ENCODE assay signal across 11 cellular contexts in genomic region chr2:37080674-37081073, GRCh38. TPM values are rescaled to one million over a fixed set of nuclear protein-coding genes. Genes with fewer than 3 reads are reported as not detected.
DNase-seq lines count a peak whose midpoint lies in the region; ATAC-seq and TF ChIP-seq lines count a peak whose summit lies in the region.
"Had no signal": no experiment of that assay in that cellular context is flagged by ENCODE, and none has a peak within 500 bp of the region (broad histone marks: within the 10 kb centered on the region; RNA-seq: fewer than 3 reads in every experiment).

No MANE protein-coding gene starts in this region.

- H3K27me3 ChIP-seq in mesenchymal stem cell (ENCODE audit: control insufficient read depth in 1 of 2, insufficient read depth in 1 of 2, low read length in 2 of 2): no peaks in the 10 kb centered on the region
- H3K27me3 ChIP-seq: right atrium auricular region had no signal

- H3K4me3 ChIP-seq in OCI-LY7 (ENCODE audit: low read depth, low read length, poor library complexity, severe bottlenecking) (peak overlapping the region; percentile 30), mesenchymal stem cell (ENCODE audit: insufficient read depth in 1 of 2, low read depth in 1 of 2, low read length in 2 of 2) (no peak overlapping the region)
- H3K4me3 ChIP-seq: right atrium auricular region had no signal

- no peak overlapping the region for H3K14ac ChIP-seq in mesenchymal stem cell (ENCODE audit: low read length in 2 of 2)

- no peak overlapping the region for H3K9ac ChIP-seq in mesenchymal stem cell (ENCODE audit: low read length)

- H2BK120ac ChIP-seq in mesenchymal stem cell (ENCODE audit: low read depth, low read length): no peak overlapping the region

- WGBS in mesenchymal stem cell: 53% methylated on average over 2 of the region's 3 CpGs

- no TSS peak for BruUV-seq in OCI-LY7 (replicated peaks; lab: Mats Ljungman, UMichigan)

- H3K4me1 Mint-ChIP-seq in activated naive CD4-positive, alpha-beta T cell treated with anti-CD3 and anti-CD28 coated beads, Interleukin-2, amount 50 U/mL, for 24 hours: peaks cover 29% of the 10 kb centered on the region
- peaks cover 26 to 30% of the 10 kb centered on the region in 2 donors for H3K4me1 Mint-ChIP-seq in stimulated activated naive B cell treated with anti-CD40 and anti-IgM and Interleukin-4, amounts not matched to agents 10 μg/mL and 1 μg/mL and 100 μg/mL, for 72 hours
- peaks cover 8% of the 10 kb centered on the region for H3K4me1 Mint-ChIP-seq in type B pancreatic cell (ENCODE audit: unreplicated experiment)
- peaks cover 11% of the 10 kb centered on the region for H3K4me1 Mint-ChIP-seq in chondrocyte (ENCODE audit: low read depth)

- H3K9me3 ChIP-seq in OCI-LY7 (ENCODE audit: low read length) (no peaks in the 10 kb centered on the region), mesenchymal stem cell (ENCODE audit: control insufficient read depth, low read length) (no peaks in the 10 kb centered on the region)
- H3K9me3 ChIP-seq: right atrium auricular region had no signal

- peaks cover 24% of the 10 kb centered on the region for H3K79me1 ChIP-seq in mesenchymal stem cell (replicated peaks; ENCODE audit: low read length, poor library complexity, severe bottlenecking)

- H4K91ac ChIP-seq in mesenchymal stem cell (ENCODE audit: low read length): no peak overlapping the region

- H3K4me3 Mint-ChIP-seq in activated naive CD4-positive, alpha-beta T cell treated with anti-CD3 and anti-CD28 coated beads, Interleukin-2, amount 50 U/mL, for 24 hours: peak overlapping the region; percentile 80
- H3K4me3 Mint-ChIP-seq in stimulated activated naive B cell treated with anti-CD40 and anti-IgM and Interleukin-4, amounts not matched to agents 10 μg/mL and 1 μg/mL and 100 μg/mL, for 72 hours: peak overlapping the region; percentile 58 to 71
- H3K4me3 Mint-ChIP-seq in type B pancreatic cell (no peak overlapping the region), chondrocyte (ENCODE audit: unreplicated experiment) (no peak overlapping the region)

- no peaks in the 10 kb centered on the region for H3K27me3 Mint-ChIP-seq in activated naive CD4-positive, alpha-beta T cell treated with anti-CD3 and anti-CD28 coated beads, Interleukin-2, amount 50 U/mL, for 24 hours
- no peaks in the 10 kb centered on the region for H3K27me3 Mint-ChIP-seq in stimulated activated naive B cell treated with anti-CD40 and anti-IgM and Interleukin-4, amounts not matched to agents 10 μg/mL and 1 μg/mL and 100 μg/mL, for 72 hours
- H3K27me3 Mint-ChIP-seq in type B pancreatic cell (no peaks in the 10 kb centered on the region), chondrocyte (ENCODE audit: low read depth) (no peaks in the 10 kb centered on the region)

- POLR2A ChIA-PET in OCI-LY7 (lab: Charles Lee): no interaction called here

- no peak overlapping the region for H3K23ac ChIP-seq in mesenchymal stem cell (ENCODE audit: low read length in 2 of 2)

- H3K36me3 ChIP-seq in OCI-LY7 (ENCODE audit: insufficient read depth, low read length) (peaks cover 67% of the 10 kb centered on the region), mesenchymal stem cell (ENCODE audit: control insufficient read depth in 1 of 2, insufficient read depth in 2 of 2, low read depth in 1 of 2, low read length in 2 of 2) (peaks cover 3 to 60% of the 10 kb centered on the region in 2 experiments)

- H2AFZ ChIP-seq in OCI-LY7 (ENCODE audit: low read length) (peak overlapping the region; percentile 10; the same call in 1 of the 2 replicates), mesenchymal stem cell (ENCODE audit: low read depth, low read length) (no peak overlapping the region)

- intact Hi-C loops in OCI-LY7 (cut with micrococcal nuclease; ENCODE audit: unreplicated experiment): loop anchor here (5.0 to 10.0 kb wide), 4 partner anchors 113 to 726 kb away; partner anchors contain the start of genes CRIM1 and STRN

- H3K27ac Mint-ChIP-seq in activated naive CD4-positive, alpha-beta T cell treated with anti-CD3 and anti-CD28 coated beads, Interleukin-2, amount 50 U/mL, for 24 hours: peak overlapping the region; percentile 83
- peak overlapping the region; percentile 87 for H3K27ac Mint-ChIP-seq in stimulated activated naive B cell treated with anti-CD40 and anti-IgM and Interleukin-4, amounts not matched to agents 10 μg/mL and 1 μg/mL and 100 μg/mL, for 72 hours
- H3K27ac Mint-ChIP-seq in type B pancreatic cell (no peak overlapping the region), chondrocyte (ENCODE audit: unreplicated experiment) (no peak overlapping the region)

- H3K27ac ChIP-seq in OCI-LY7 (ENCODE audit: low read depth, low read length, poor library complexity, severe bottlenecking) (peak overlapping the region; percentile 34), mesenchymal stem cell (ENCODE audit: low read length, poor library complexity, severe bottlenecking) (no peak overlapping the region)
- H3K27ac ChIP-seq: right atrium auricular region had no signal

- no peak overlapping the region for H3K18ac ChIP-seq in mesenchymal stem cell (ENCODE audit: low read depth in 1 of 2, low read length in 2 of 2)

- H3K79me2 ChIP-seq in OCI-LY7 (ENCODE audit: insufficient read depth, low read depth, low read length): peaks cover 50% of the 10 kb centered on the region; the same call in 1 of the 2 replicates

- no peak for DNase-seq in activated naive CD4-positive, alpha-beta T cell (lab: John Stamatoyannopoulos, UW)
- peak; percentile 25 for DNase-seq in OCI-LY7 (ENCODE audit: low spot score)
- peak; percentile 7 for DNase-seq in dermis blood vessel endothelial cell
- DNase-seq in stimulated activated naive B cell treated with anti-CD40 and anti-IgM and Interleukin-4, amounts not matched to agents 10 μg/mL and 1 μg/mL and 100 μg/mL, for 72 hours: no peak
- no peak for DNase-seq in type B pancreatic cell (ENCODE audit: extremely low spot score, unreplicated experiment)
- DNase-seq in chondrocyte (ENCODE audit: low spot score): no peak
- DNase-seq in mesenchymal stem cell: no peak
- DNase-seq: PC-3; stimulated activated CD4-positive, alpha-beta T cell treated with anti-CD3 and anti-CD28 coated beads, Interleukin-4, amount 100 ng/mL, for 4 hours had no signal

- no peaks in the 10 kb centered on the region for H4K20me1 ChIP-seq in OCI-LY7 (ENCODE audit: insufficient read depth, low read length)

- no peak overlapping the region for H2BK5ac ChIP-seq in mesenchymal stem cell (ENCODE audit: low read depth, low read length, poor library complexity, severe bottlenecking)

- no peaks in the 10 kb centered on the region for H3K9me2 ChIP-seq in OCI-LY7 (ENCODE audit: insufficient read depth, low read length)

- H2BK12ac ChIP-seq in mesenchymal stem cell (ENCODE audit: low read length in 2 of 2): no peak overlapping the region

- H3K36me3 Mint-ChIP-seq in activated naive CD4-positive, alpha-beta T cell treated with anti-CD3 and anti-CD28 coated beads, Interleukin-2, amount 50 U/mL, for 24 hours: peaks cover 16% of the 10 kb centered on the region
- H3K36me3 Mint-ChIP-seq in stimulated activated naive B cell treated with anti-CD40 and anti-IgM and Interleukin-4, amounts not matched to agents 10 μg/mL and 1 μg/mL and 100 μg/mL, for 72 hours: peaks cover 22 to 45% of the 10 kb centered on the region in 2 donors
- H3K36me3 Mint-ChIP-seq in type B pancreatic cell (peaks cover 31% of the 10 kb centered on the region), chondrocyte (ENCODE audit: low read depth) (peaks cover 13% of the 10 kb centered on the region)

- CTCF ChIA-PET in OCI-LY7 (lab: Charles Lee; ENCODE audit: unreplicated experiment): no interaction called here

- no peak for ATAC-seq in stimulated activated naive B cell treated with anti-CD40 and anti-IgM and Interleukin-4, amounts not matched to agents 10 μg/mL and 1 μg/mL and 100 μg/mL, for 72 hours (replicated peaks)
- ATAC-seq: PC-3 had no signal

- H3K4me2 ChIP-seq in OCI-LY7 (ENCODE audit: low read length) (peak overlapping the region; percentile 50), mesenchymal stem cell (ENCODE audit: low read length, poor library complexity, severe bottlenecking) (no peak overlapping the region)

- H2AK5ac ChIP-seq in mesenchymal stem cell (ENCODE audit: low read length, severe bottlenecking): no peak overlapping the region

- TF ChIP-seq CTCF in OCI-LY7 (conservative IDR thresholded peaks at IDR 0.05; ENCODE audit: low read length): no peak
- TF ChIP-seq CTCF in type B pancreatic cell (conservative IDR thresholded peaks at IDR 0.05): no peak
- TF ChIP-seq CTCF in chondrocyte (IDR thresholded peaks at IDR 0.05): no peak

- H3K4me1 ChIP-seq in OCI-LY7 (ENCODE audit: insufficient read depth, low read length, poor library complexity, severe bottlenecking) (peaks cover 36% of the 10 kb centered on the region), mesenchymal stem cell (ENCODE audit: control insufficient read depth, insufficient read depth, low read depth, low read length) (no peaks in the 10 kb centered on the region)

- no peak overlapping the region for H2BK15ac ChIP-seq in mesenchymal stem cell (ENCODE audit: low read depth, poor library complexity, severe bottlenecking)

- no peaks in the 10 kb centered on the region for H3K9me3 Mint-ChIP-seq in activated naive CD4-positive, alpha-beta T cell treated with anti-CD3 and anti-CD28 coated beads, Interleukin-2, amount 50 U/mL, for 24 hours
- no peaks in the 10 kb centered on the region for H3K9me3 Mint-ChIP-seq in stimulated activated naive B cell treated with anti-CD40 and anti-IgM and Interleukin-4, amounts not matched to agents 10 μg/mL and 1 μg/mL and 100 μg/mL, for 72 hours
- no peaks in the 10 kb centered on the region for H3K9me3 Mint-ChIP-seq in type B pancreatic cell
- H3K9me3 Mint-ChIP-seq in chondrocyte (ENCODE audit: low read depth): no peaks in the 10 kb centered on the region

- H3K4ac ChIP-seq in mesenchymal stem cell (ENCODE audit: low read depth in 1 of 2, low read length in 2 of 2): no peak overlapping the region

- H4K8ac ChIP-seq in mesenchymal stem cell (ENCODE audit: low read length): no peak overlapping the region

RNA-seq across cellular contexts. Expression of gene HEATR5B, which starts 3.5 kb away (rescaled TPM):
- 23.8 TPM in 2 replicates for total RNA-seq in OCI-LY7 (2014; rRNA removed; shearing (Covaris generic))
- 31.3 and 34.5 TPM in 2 replicates for total RNA-seq in OCI-LY7 (2022)
- total RNA-seq in dermis blood vessel endothelial cell: 37.6 and 40.3 TPM in 2 replicates
- 17.0 and 18.9 TPM in 2 replicates for total RNA-seq in type B pancreatic cell (ENCODE audit: low replicate concordance)
- total RNA-seq in chondrocyte: 15.1 to 19.6 TPM (median 17.0 TPM) in 3 replicates
- polyA plus RNA-seq in mesenchymal stem cell (2013, experiment 1 of 2): 5.1 TPM
- 4.9 TPM for polyA plus RNA-seq in mesenchymal stem cell (2013, experiment 2 of 2)

RNA-seq across cellular contexts. Expression of gene GPATCH11, which starts 3.6 kb away (rescaled TPM):
- 11.6 and 21.2 TPM in 2 replicates for total RNA-seq in OCI-LY7 (2014; rRNA removed; shearing (Covaris generic))
- total RNA-seq in OCI-LY7 (2022) (18.9 and 24.5 TPM in 2 replicates), dermis blood vessel endothelial cell (6.0 and 9.4 TPM in 2 replicates), type B pancreatic cell (ENCODE audit: low replicate concordance) (4.8 and 7.8 TPM in 2 replicates), chondrocyte (6.4 to 9.0 TPM (median 7.0 TPM) in 3 replicates)
- 10.0 TPM for polyA plus RNA-seq in mesenchymal stem cell (2013, experiment 1 of 2)
- 9.4 TPM for polyA plus RNA-seq in mesenchymal stem cell (2013, experiment 2 of 2)

Comparison
In these comparisons a context has a peak if more than half of its experiments do, and no peak if none do; other contexts are left out.
1. H3K27ac Mint-ChIP-seq: peak in activated naive CD4-positive, alpha-beta T cell treated with anti-CD3 and anti-CD28 coated beads, Interleukin-2, amount 50 U/mL, for 24 hours (single experiment) and stimulated activated naive B cell treated with anti-CD40 and anti-IgM and Interleukin-4, amounts not matched to agents 10 μg/mL and 1 μg/mL and 100 μg/mL, for 72 hours (single experiment); none in type B pancreatic cell (single experiment) and chondrocyte (single experiment).
2. H3K4me3 Mint-ChIP-seq: peak in activated naive CD4-positive, alpha-beta T cell treated with anti-CD3 and anti-CD28 coated beads, Interleukin-2, amount 50 U/mL, for 24 hours (single experiment) and stimulated activated naive B cell treated with anti-CD40 and anti-IgM and Interleukin-4, amounts not matched to agents 10 μg/mL and 1 μg/mL and 100 μg/mL, for 72 hours (2 of 2); none in type B pancreatic cell (single experiment) and chondrocyte (single experiment).
3. DNase-seq: peak in OCI-LY7 (single experiment) and dermis blood vessel endothelial cell (single experiment); none in activated naive CD4-positive, alpha-beta T cell (0 of 4), stimulated activated naive B cell treated with anti-CD40 and anti-IgM and Interleukin-4, amounts not matched to agents 10 μg/mL and 1 μg/mL and 100 μg/mL, for 72 hours (single experiment), type B pancreatic cell (single experiment), chondrocyte (single experiment) and mesenchymal stem cell (single experiment).